Comparison of ENCODE assay signal across 13 cellular contexts in the genomic region with DNA sequence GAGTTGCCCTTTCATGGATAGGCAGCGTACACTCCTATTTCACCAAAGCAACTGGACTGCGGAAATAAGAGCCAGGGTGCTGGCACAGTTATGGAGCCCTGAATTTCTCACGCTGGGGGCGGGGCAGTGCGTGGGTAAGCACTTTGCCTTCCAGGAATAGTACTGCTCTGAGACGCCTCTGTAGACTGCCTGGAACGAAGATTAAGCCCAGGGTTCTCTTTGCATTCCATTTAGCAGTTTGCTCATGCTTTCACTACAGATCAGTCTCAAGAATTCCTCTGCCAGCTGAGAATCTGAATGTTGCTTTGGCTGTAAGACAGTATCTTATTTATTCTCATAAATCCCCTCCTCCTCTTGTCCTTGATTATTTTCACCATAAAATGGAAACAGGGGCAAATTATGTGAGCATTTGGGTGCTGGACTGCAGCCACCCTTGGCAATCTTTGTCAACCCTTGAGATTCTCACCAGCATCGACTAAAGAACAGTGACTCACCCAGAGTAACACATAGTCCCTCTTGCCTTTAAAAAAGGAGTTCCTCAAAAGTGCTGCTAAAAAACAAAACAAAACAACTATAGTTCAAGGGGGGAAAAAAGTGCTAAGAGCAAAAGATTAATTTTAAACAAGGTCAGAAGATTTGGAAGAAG.
DNase-seq lines count a peak whose midpoint lies in the region; ATAC-seq and TF ChIP-seq lines count a peak whose summit lies in the region.
"Had no signal": no experiment of that assay in that cellular context is flagged by ENCODE, and none has a peak within 500 bp of the region (broad histone marks: within the 10 kb centered on the region; RNA-seq: fewer than 3 reads in every experiment).

No MANE protein-coding gene starts in this region.

- H3K27me3 Mint-ChIP-seq in activated T-cell treated with anti-CD3 and anti-CD28 coated beads, Interleukin-2, amount 50 U/mL, for 24 hours, result peaks cover 12% of the 10 kb centered on the region

- no peaks in the 10 kb centered on the region for H3K9me3 Mint-ChIP-seq in activated T-cell treated with anti-CD3 and anti-CD28 coated beads, Interleukin-2, amount 50 U/mL, for 24 hours

- H3K4me1 Mint-ChIP-seq in activated T-cell treated with anti-CD3 and anti-CD28 coated beads, Interleukin-2, amount 50 U/mL, for 24 hours (ENCODE audit: low read depth), result no peaks in the 10 kb centered on the region

- intact Hi-C loops in heart right ventricle (cut with DNase I), result no loop called here

- H3K36me3 Mint-ChIP-seq in activated T-cell treated with anti-CD3 and anti-CD28 coated beads, Interleukin-2, amount 50 U/mL, for 24 hours (ENCODE audit: low read depth), result no peaks in the 10 kb centered on the region

- no peaks in the 10 kb centered on the region for H3K9me3 ChIP-seq in heart right ventricle
- H3K9me3 ChIP-seq: body of pancreas, esophagus muscularis mucosa had no signal

- no peak for TF ChIP-seq CTCF in heart right ventricle (IDR thresholded peaks at IDR 0.05)

- WGBS in heart right ventricle, 2 donors, result 31 to 53% methylated on average over 8 of the region's 8 CpGs

- peaks cover 0 to 24% (median 0%) of the 10 kb centered on the region in 7 donors for H3K27me3 ChIP-seq in heart right ventricle
- H3K27me3 ChIP-seq: body of pancreas, esophagus muscularis mucosa had no signal

- peak; percentile 50 for DNase-seq in GM03348 (ENCODE audit: low spot score)
- DNase-seq in amniotic stem cell (lab: John Stamatoyannopoulos, UW), result peak; percentile 0
- peak; percentile 11 to 17 for DNase-seq in heart right ventricle
- peak; percentile 53 for DNase-seq in skeletal muscle cell (ENCODE audit: low read depth)
- DNase-seq in activated T-cell treated with anti-CD3 and anti-CD28 coated beads, Interleukin-2, amount 50 U/mL, for 24 hours, result no peak
- no peak for DNase-seq in GOT3 (lab: John Stamatoyannopoulos, UW)
- DNase-seq in stimulated activated naive CD4-positive, alpha-beta T cell (lab: John Stamatoyannopoulos, UW), result no peak
- DNase-seq: activated CD8-positive, alpha-beta memory T cell treated with anti-CD3 and anti-CD28 coated beads for 24 hours; body of pancreas; DND-41; KG1 had no signal

- H3K27ac ChIP-seq in heart right ventricle, result peak overlapping the region in 2 of 10 donors; percentile 2 to 26
- H3K27ac ChIP-seq: body of pancreas, esophagus muscularis mucosa had no signal

- ATAC-seq in heart right ventricle, result peak; percentile 17 to 80 (median 52)
- ATAC-seq in HG02588 (IDR thresholded peaks at IDR 0.05; ENCODE audit: unreplicated experiment), result no peak
- ATAC-seq: body of pancreas had no signal

- no peak overlapping the region for H3K27ac Mint-ChIP-seq in activated T-cell treated with anti-CD3 and anti-CD28 coated beads, Interleukin-2, amount 50 U/mL, for 24 hours

- H3K4me3 Mint-ChIP-seq in activated T-cell treated with anti-CD3 and anti-CD28 coated beads, Interleukin-2, amount 50 U/mL, for 24 hours, result no peak overlapping the region

- H3K4me1 ChIP-seq in heart right ventricle, result peaks cover 0 to 27% (median 10%) of the 10 kb centered on the region in 9 donors
- H3K4me1 ChIP-seq: body of pancreas had no signal

- H3K36me3 ChIP-seq in heart right ventricle, result no peaks in the 10 kb centered on the region
- H3K36me3 ChIP-seq: esophagus muscularis mucosa had no signal

- no peak overlapping the region for H3K4me3 ChIP-seq in heart right ventricle
- H3K4me3 ChIP-seq in skeletal muscle cell (ENCODE audit: low read depth, low read length), result no peak overlapping the region
- H3K4me3 ChIP-seq: body of pancreas, esophagus muscularis mucosa had no signal

Comparison
In these comparisons a context has a peak if more than half of its experiments do, and no peak if none do; other contexts are left out.
1. DNase-seq: peak in GM03348 (single experiment), amniotic stem cell (single experiment), heart right ventricle (2 of 2) and skeletal muscle cell (single experiment); none in activated T-cell treated with anti-CD3 and anti-CD28 coated beads, Interleukin-2, amount 50 U/mL, for 24 hours (single experiment), GOT3 (single experiment) and stimulated activated naive CD4-positive, alpha-beta T cell (0 of 6).